ENCODE assay signal across 14 cellular contexts in the genomic region with DNA sequence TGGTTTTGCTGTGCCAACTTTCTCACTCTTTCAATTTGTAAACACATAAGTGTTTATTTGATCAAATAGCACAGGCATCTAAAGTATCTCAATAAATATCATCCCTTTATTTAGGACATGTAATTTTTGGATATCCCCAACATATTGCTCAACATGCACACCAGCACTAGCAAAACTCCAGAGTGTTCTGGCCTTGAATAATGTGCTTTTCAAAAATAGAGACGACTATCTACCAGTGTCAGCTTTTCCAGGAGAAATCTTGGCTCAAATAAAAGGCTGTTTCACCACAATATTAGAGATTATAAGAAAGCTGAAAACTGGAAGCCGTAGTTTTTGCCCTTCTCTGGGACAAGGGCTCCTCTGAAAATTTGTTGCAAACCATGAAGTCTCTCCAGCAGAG.
DNase-seq lines count a peak whose midpoint lies in the region; ATAC-seq and TF ChIP-seq lines count a peak whose summit lies in the region.
"Had no signal": no experiment of that assay in that cellular context is flagged by ENCODE, and none has a peak within 500 bp of the region (broad histone marks: within the 10 kb centered on the region; RNA-seq: fewer than 3 reads in every experiment).

No MANE protein-coding gene starts in this region.

- H3K4me3 ChIP-seq in right atrium auricular region (no peak overlapping the region), left ventricle myocardium inferior (no peak overlapping the region), gastrocnemius medialis (no peak overlapping the region)
- H3K4me3 ChIP-seq: BLaER1, HAP-1 had no signal

- no peak for TF ChIP-seq CTCF in right atrium auricular region (IDR thresholded peaks at IDR 0.05)
- TF ChIP-seq CTCF in left ventricle myocardium inferior (IDR thresholded peaks at IDR 0.05; ENCODE audit: borderline replicate concordance) = no peak
- TF ChIP-seq CTCF in gastrocnemius medialis (IDR thresholded peaks at IDR 0.05 in 4 of 5, conservative IDR thresholded peaks at IDR 0.05 in 1 of 5) = no peak

- H3K27me3 ChIP-seq in right atrium auricular region (no peaks in the 10 kb centered on the region), left ventricle myocardium inferior (ENCODE audit: low read depth) (no peaks in the 10 kb centered on the region), gastrocnemius medialis (no peaks in the 10 kb centered on the region)
- H3K27me3 ChIP-seq: BLaER1 had no signal

- H3K27ac ChIP-seq in right atrium auricular region = peak overlapping the region in 1 of 2 donors; percentile 8
- H3K27ac ChIP-seq in left ventricle myocardium inferior (replicated peaks) = peak overlapping the region; percentile 48
- peak overlapping the region; percentile 10 to 58 (median 42) for H3K27ac ChIP-seq in gastrocnemius medialis
- H3K27ac ChIP-seq: BLaER1 had no signal

- no peak for TF ChIP-seq POLR2A in gastrocnemius medialis (IDR thresholded peaks at IDR 0.05)

- H3K4me1 ChIP-seq in right atrium auricular region (no peaks in the 10 kb centered on the region), left ventricle myocardium inferior (peaks cover 22% of the 10 kb centered on the region), gastrocnemius medialis (peaks cover 8 to 15% of the 10 kb centered on the region in 2 donors)
- H3K4me1 ChIP-seq: Caco-2, HAP-1 had no signal

- H3K36me3 ChIP-seq in right atrium auricular region (no peaks in the 10 kb centered on the region), left ventricle myocardium inferior (no peaks in the 10 kb centered on the region), gastrocnemius medialis (no peaks in the 10 kb centered on the region)
- H3K36me3 ChIP-seq: BLaER1, HAP-1 had no signal

- intact Hi-C loops in Right ventricle myocardium superior (cut with DNase I) = no loop called here
- intact Hi-C loops in left ventricle myocardium inferior (cut with micrococcal nuclease) = no loop called here
- intact Hi-C loops in gastrocnemius medialis (cut with DNase I; ENCODE audit: low total_unique reads) = loop anchor here (10.0 kb wide), 1 partner anchor 210 kb away; no protein-coding TSS in a partner anchor

- H3K9me3 ChIP-seq in right atrium auricular region = no peaks in the 10 kb centered on the region
- no peaks in the 10 kb centered on the region for H3K9me3 ChIP-seq in left ventricle myocardium inferior (replicated peaks)
- no peaks in the 10 kb centered on the region for H3K9me3 ChIP-seq in gastrocnemius medialis
- H3K9me3 ChIP-seq: BLaER1, Caco-2, HAP-1 had no signal

- ATAC-seq in Right ventricle myocardium superior (ENCODE audit: poor library complexity) = peak; percentile 70
- ATAC-seq in gastrocnemius medialis = no peak
- no peak for ATAC-seq in GM21737 (IDR thresholded peaks at IDR 0.05; ENCODE audit: unreplicated experiment)
- no peak for ATAC-seq in GM19035 (IDR thresholded peaks at IDR 0.05; ENCODE audit: unreplicated experiment)

- DNase-seq in Right ventricle myocardium superior = no peak
- no peak for DNase-seq in right atrium auricular region (ENCODE audit: low spot score)
- no peak for DNase-seq in left ventricle myocardium inferior
- DNase-seq in gastrocnemius medialis = no peak
- DNase-seq in NCI-H2029 treated with DMSO at 0.1 percent for 48 hours (lab: John Stamatoyannopoulos, UW) = no peak
- DNase-seq: 8988T; AML-193; Caco-2; CD8-positive, alpha-beta memory T cell; GOT3 had no signal

- in situ Hi-C loops in gastrocnemius medialis (cut with MboI; ENCODE audit: low sequenced_read_pairs in 4 of 4) = no loop called here
